Comparison of ENCODE assay signal across 15 cellular contexts in genomic region chr1:11485191-11485590, GRCh38. TPM values are rescaled to one million over a fixed set of nuclear protein-coding genes. Genes with fewer than 3 reads are reported as not detected.
"Had no signal": no experiment of that assay in that cellular context is flagged by ENCODE, and none has a peak within 500 bp of the region (broad histone marks: within the 10 kb centered on the region; RNA-seq: fewer than 3 reads in every experiment).

No MANE protein-coding gene starts in this region.

- H3K36me3 ChIP-seq: adrenal gland, ovary, tibial nerve had no signal

- H3K27me3 ChIP-seq: ovary had no signal

- H3K27ac ChIP-seq: adrenal gland, body of pancreas, ovary, skin epidermis, tibial nerve had no signal

- H3K4me1 ChIP-seq: adrenal gland had no signal

- H3K9me3 ChIP-seq: adrenal gland, body of pancreas, ovary, tibial nerve had no signal

- ATAC-seq: body of pancreas; stimulated activated effector memory CD8-positive, alpha-beta T cell treated with anti-CD3 and anti-CD28 coated beads, Interleukin-12 subunit alpha, Interleukin-12 subunit beta, amount 100 ng/mL, for 72 hours had no signal

- H3K4me3 ChIP-seq: adrenal gland, body of pancreas, ovary, skin epidermis, tibial nerve had no signal

- DNase-seq: activated CD4-positive, alpha-beta T cell treated with anti-CD3 and anti-CD28 coated beads, Interleukin-2, amount 50 U/mL, for 1 hour; activated naive CD4-positive, alpha-beta T cell treated with anti-CD3 and anti-CD28 coated beads, Interleukin-2, amount 50 U/mL, for 16 hours; activated T-cell treated with anti-CD3 and anti-CD28 coated beads for 4 hours; adrenal gland; cerebellar nuclear complex; erythroblast; hypothalamus; ovary had no signal

RNA-seq across cellular contexts. Expression of gene DISP3, which starts 6.2 kb away (rescaled TPM):
- total RNA-seq: lower leg skin, mesenteric fat pad, subcutaneous adipose tissue had no signal
